ENCODE assay signal across 1 cellular context in the genomic region with DNA sequence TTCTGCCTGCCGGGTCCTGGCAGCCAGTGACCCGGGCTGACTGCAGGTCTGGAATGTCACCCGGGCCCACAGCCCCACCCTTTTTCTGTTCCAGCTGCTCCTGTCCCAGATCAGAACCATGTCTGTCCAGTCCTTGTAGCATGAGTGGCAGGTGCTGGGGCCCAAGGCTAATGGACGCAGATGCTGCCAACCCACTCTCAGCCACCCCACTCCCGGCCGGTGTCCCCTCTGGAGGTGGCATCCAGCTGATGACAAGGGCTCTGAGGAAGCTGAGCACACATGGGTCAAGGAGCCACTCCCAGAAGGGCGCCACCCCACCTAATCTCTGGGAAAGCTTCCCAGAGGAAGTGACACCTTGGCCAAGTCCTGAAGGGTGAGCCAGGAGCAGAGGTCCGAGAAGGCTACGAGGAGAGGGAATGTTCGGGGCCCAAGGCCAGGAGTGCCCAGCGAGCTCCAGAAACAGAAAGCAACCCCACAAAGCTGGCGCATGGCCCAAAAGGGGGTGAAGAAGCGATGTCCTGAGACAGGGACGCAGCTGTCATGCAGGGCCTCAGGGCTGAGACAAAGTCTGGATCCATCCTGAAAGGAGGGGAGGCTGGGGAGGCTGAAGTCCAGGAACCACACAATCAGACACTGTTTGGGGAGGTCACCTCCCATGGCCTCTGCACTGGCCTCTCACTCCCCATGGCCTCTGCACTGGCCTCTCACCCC.
A peak's percentile ranks its signal among the peaks of the same experiment; 100 is the strongest.
TF ChIP-seq lines count a peak whose summit lies in the region.

No MANE protein-coding gene starts in this region.

TF ChIP-seq in HepG2, 621 proteins besides CTCF, POLR2A, EP300 and RAD21 (continued from another document and continues in another):
- TF ChIP-seq, protein P1, sequence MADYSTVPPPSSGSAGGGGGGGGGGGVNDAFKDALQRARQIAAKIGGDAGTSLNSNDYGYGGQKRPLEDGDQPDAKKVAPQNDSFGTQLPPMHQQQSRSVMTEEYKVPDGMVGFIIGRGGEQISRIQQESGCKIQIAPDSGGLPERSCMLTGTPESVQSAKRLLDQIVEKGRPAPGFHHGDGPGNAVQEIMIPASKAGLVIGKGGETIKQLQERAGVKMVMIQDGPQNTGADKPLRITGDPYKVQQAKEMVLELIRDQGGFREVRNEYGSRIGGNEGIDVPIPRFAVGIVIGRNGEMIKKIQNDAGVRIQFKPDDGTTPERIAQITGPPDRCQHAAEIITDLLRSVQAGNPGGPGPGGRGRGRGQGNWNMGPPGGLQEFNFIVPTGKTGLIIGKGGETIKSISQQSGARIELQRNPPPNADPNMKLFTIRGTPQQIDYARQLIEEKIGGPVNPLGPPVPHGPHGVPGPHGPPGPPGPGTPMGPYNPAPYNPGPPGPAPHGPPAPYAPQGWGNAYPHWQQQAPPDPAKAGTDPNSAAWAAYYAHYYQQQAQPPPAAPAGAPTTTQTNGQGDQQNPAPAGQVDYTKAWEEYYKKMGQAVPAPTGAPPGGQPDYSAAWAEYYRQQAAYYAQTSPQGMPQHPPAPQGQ (CRISPR knock-in tag; IDR thresholded peaks at IDR 0.05; ENCODE audit: borderline replicate concordance): no peak
- TF ChIP-seq ZSCAN22 (CRISPR knock-in tag; IDR thresholded peaks at IDR 0.05) (no peak), NBN (conservative IDR thresholded peaks at IDR 0.05) (no peak), NFIC (IDR thresholded peaks at IDR 0.05; ENCODE audit: low read length) (no peak), KAT7 (CRISPR knock-in tag; IDR thresholded peaks at IDR 0.05; ENCODE audit: borderline replicate concordance) (no peak), KAT8 (CRISPR knock-in tag; IDR thresholded peaks at IDR 0.05) (no peak), ZNF557 (CRISPR knock-in tag; IDR thresholded peaks at IDR 0.05) (no peak), ZSCAN30 (CRISPR knock-in tag; IDR thresholded peaks at IDR 0.05) (no peak), ZSCAN31 (CRISPR knock-in tag; IDR thresholded peaks at IDR 0.05; ENCODE audit: low read depth) (no peak), ZNF329 (CRISPR knock-in tag; IDR thresholded peaks at IDR 0.05; ENCODE audit: low read depth) (no peak), HNRNPLL (IDR thresholded peaks at IDR 0.05; ENCODE audit: low read depth, low read length, poor library complexity, severe bottlenecking) (no peak), POLR2AphosphoS2 (IDR thresholded peaks at IDR 0.05; ENCODE audit: low read depth, low read length) (no peak), NFYC (CRISPR knock-in tag; IDR thresholded peaks at IDR 0.05) (no peak), ZNF101 (CRISPR knock-in tag; IDR thresholded peaks at IDR 0.05; ENCODE audit: borderline replicate concordance, low read depth) (no peak), ZBTB8A (CRISPR knock-in tag; IDR thresholded peaks at IDR 0.05; ENCODE audit: borderline replicate concordance, low read depth) (no peak), ZNF253 (CRISPR knock-in tag; IDR thresholded peaks at IDR 0.05; ENCODE audit: borderline replicate concordance) (0 out of 2 replicates have a peak, but pooled peaks have one; percentile 46), ZNF709 (CRISPR knock-in tag; IDR thresholded peaks at IDR 0.05) (no peak), YEATS4 (CRISPR knock-in tag; IDR thresholded peaks at IDR 0.05; ENCODE audit: borderline replicate concordance) (0 out of 2 replicates have a peak, but pooled peaks have one; percentile 21), ZNF367 (CRISPR knock-in tag; IDR thresholded peaks at IDR 0.05; ENCODE audit: borderline replicate concordance) (no peak), ZNF761 (CRISPR knock-in tag; conservative IDR thresholded peaks at IDR 0.05) (peak; percentile 65; the same call in 1 of the 2 replicates), ATF1 (CRISPR knock-in tag; IDR thresholded peaks at IDR 0.05) (no peak), ZNF282 (IDR thresholded peaks at IDR 0.05; ENCODE audit: partially characterized antibody) (no peak), MIER2 (CRISPR knock-in tag; IDR thresholded peaks at IDR 0.05) (no peak), GATAD2A (CRISPR knock-in tag; IDR thresholded peaks at IDR 0.05) (0 out of 2 replicates have a peak, but pooled peaks have one; percentile 14), ELF3 (CRISPR knock-in tag; IDR thresholded peaks at IDR 0.05) (no peak), HOXA7 (CRISPR knock-in tag; IDR thresholded peaks at IDR 0.05) (no peak), SOX5 (CRISPR knock-in tag; IDR thresholded peaks at IDR 0.05; ENCODE audit: borderline replicate concordance) (no peak), ZNF567 (CRISPR knock-in tag; IDR thresholded peaks at IDR 0.05; ENCODE audit: borderline replicate concordance) (no peak)
- TF ChIP-seq, protein P2, sequence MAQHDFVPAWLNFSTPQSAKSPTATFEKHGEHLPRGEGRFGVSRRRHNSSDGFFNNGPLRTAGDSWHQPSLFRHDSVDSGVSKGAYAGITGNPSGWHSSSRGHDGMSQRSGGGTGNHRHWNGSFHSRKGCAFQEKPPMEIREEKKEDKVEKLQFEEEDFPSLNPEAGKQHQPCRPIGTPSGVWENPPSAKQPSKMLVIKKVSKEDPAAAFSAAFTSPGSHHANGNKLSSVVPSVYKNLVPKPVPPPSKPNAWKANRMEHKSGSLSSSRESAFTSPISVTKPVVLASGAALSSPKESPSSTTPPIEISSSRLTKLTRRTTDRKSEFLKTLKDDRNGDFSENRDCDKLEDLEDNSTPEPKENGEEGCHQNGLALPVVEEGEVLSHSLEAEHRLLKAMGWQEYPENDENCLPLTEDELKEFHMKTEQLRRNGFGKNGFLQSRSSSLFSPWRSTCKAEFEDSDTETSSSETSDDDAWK (CRISPR knock-in tag; IDR thresholded peaks at IDR 0.05): no peak
- TF ChIP-seq, protein P3, sequence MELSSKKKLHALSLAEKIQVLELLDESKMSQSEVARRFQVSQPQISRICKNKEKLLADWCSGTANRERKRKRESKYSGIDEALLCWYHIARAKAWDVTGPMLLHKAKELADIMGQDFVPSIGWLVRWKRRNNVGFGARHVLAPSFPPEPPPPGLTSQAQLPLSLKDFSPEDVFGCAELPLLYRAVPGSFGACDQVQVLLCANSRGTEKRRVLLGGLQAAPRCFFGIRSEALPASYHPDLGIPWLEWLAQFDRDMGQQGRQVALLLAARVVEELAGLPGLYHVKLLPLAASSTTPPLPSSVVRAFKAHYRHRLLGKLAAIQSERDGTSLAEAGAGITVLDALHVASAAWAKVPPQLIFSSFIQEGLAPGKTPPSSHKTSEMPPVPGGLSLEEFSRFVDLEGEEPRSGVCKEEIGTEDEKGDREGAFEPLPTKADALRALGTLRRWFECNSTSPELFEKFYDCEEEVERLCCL (CRISPR knock-in tag; IDR thresholded peaks at IDR 0.05; ENCODE audit: borderline replicate concordance): no peak
- TF ChIP-seq, protein P4, sequence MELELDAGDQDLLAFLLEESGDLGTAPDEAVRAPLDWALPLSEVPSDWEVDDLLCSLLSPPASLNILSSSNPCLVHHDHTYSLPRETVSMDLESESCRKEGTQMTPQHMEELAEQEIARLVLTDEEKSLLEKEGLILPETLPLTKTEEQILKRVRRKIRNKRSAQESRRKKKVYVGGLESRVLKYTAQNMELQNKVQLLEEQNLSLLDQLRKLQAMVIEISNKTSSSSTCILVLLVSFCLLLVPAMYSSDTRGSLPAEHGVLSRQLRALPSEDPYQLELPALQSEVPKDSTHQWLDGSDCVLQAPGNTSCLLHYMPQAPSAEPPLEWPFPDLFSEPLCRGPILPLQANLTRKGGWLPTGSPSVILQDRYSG (CRISPR knock-in tag; IDR thresholded peaks at IDR 0.05): no peak
- TF ChIP-seq, protein P5, sequence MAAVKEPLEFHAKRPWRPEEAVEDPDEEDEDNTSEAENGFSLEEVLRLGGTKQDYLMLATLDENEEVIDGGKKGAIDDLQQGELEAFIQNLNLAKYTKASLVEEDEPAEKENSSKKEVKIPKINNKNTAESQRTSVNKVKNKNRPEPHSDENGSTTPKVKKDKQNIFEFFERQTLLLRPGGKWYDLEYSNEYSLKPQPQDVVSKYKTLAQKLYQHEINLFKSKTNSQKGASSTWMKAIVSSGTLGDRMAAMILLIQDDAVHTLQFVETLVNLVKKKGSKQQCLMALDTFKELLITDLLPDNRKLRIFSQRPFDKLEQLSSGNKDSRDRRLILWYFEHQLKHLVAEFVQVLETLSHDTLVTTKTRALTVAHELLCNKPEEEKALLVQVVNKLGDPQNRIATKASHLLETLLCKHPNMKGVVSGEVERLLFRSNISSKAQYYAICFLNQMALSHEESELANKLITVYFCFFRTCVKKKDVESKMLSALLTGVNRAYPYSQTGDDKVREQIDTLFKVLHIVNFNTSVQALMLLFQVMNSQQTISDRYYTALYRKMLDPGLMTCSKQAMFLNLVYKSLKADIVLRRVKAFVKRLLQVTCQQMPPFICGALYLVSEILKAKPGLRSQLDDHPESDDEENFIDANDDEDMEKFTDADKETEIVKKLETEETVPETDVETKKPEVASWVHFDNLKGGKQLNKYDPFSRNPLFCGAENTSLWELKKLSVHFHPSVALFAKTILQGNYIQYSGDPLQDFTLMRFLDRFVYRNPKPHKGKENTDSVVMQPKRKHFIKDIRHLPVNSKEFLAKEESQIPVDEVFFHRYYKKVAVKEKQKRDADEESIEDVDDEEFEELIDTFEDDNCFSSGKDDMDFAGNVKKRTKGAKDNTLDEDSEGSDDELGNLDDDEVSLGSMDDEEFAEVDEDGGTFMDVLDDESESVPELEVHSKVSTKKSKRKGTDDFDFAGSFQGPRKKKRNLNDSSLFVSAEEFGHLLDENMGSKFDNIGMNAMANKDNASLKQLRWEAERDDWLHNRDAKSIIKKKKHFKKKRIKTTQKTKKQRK (IDR thresholded peaks at IDR 0.05; ENCODE audit: low read length): no peak
- TF ChIP-seq, protein P6, sequence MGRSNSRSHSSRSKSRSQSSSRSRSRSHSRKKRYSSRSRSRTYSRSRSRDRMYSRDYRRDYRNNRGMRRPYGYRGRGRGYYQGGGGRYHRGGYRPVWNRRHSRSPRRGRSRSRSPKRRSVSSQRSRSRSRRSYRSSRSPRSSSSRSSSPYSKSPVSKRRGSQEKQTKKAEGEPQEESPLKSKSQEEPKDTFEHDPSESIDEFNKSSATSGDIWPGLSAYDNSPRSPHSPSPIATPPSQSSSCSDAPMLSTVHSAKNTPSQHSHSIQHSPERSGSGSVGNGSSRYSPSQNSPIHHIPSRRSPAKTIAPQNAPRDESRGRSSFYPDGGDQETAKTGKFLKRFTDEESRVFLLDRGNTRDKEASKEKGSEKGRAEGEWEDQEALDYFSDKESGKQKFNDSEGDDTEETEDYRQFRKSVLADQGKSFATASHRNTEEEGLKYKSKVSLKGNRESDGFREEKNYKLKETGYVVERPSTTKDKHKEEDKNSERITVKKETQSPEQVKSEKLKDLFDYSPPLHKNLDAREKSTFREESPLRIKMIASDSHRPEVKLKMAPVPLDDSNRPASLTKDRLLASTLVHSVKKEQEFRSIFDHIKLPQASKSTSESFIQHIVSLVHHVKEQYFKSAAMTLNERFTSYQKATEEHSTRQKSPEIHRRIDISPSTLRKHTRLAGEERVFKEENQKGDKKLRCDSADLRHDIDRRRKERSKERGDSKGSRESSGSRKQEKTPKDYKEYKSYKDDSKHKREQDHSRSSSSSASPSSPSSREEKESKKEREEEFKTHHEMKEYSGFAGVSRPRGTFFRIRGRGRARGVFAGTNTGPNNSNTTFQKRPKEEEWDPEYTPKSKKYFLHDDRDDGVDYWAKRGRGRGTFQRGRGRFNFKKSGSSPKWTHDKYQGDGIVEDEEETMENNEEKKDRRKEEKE (IDR thresholded peaks at IDR 0.05): no peak
- TF ChIP-seq, protein P7, sequence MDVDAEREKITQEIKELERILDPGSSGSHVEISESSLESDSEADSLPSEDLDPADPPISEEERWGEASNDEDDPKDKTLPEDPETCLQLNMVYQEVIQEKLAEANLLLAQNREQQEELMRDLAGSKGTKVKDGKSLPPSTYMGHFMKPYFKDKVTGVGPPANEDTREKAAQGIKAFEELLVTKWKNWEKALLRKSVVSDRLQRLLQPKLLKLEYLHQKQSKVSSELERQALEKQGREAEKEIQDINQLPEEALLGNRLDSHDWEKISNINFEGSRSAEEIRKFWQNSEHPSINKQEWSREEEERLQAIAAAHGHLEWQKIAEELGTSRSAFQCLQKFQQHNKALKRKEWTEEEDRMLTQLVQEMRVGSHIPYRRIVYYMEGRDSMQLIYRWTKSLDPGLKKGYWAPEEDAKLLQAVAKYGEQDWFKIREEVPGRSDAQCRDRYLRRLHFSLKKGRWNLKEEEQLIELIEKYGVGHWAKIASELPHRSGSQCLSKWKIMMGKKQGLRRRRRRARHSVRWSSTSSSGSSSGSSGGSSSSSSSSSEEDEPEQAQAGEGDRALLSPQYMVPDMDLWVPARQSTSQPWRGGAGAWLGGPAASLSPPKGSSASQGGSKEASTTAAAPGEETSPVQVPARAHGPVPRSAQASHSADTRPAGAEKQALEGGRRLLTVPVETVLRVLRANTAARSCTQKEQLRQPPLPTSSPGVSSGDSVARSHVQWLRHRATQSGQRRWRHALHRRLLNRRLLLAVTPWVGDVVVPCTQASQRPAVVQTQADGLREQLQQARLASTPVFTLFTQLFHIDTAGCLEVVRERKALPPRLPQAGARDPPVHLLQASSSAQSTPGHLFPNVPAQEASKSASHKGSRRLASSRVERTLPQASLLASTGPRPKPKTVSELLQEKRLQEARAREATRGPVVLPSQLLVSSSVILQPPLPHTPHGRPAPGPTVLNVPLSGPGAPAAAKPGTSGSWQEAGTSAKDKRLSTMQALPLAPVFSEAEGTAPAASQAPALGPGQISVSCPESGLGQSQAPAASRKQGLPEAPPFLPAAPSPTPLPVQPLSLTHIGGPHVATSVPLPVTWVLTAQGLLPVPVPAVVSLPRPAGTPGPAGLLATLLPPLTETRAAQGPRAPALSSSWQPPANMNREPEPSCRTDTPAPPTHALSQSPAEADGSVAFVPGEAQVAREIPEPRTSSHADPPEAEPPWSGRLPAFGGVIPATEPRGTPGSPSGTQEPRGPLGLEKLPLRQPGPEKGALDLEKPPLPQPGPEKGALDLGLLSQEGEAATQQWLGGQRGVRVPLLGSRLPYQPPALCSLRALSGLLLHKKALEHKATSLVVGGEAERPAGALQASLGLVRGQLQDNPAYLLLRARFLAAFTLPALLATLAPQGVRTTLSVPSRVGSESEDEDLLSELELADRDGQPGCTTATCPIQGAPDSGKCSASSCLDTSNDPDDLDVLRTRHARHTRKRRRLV (CRISPR knock-in tag; IDR thresholded peaks at IDR 0.05): 0 out of 2 replicates have a peak, but pooled peaks have one; percentile 33
- TF ChIP-seq, protein P8, sequence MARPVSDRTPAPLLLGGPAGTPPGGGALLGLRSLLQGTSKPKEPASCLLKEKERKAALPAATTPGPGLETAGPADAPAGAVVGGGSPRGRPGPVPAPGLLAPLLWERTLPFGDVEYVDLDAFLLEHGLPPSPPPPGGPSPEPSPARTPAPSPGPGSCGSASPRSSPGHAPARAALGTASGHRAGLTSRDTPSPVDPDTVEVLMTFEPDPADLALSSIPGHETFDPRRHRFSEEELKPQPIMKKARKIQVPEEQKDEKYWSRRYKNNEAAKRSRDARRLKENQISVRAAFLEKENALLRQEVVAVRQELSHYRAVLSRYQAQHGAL (CRISPR knock-in tag; IDR thresholded peaks at IDR 0.05; ENCODE audit: not compliant biosample characterization): no peak
- TF ChIP-seq, protein P9, sequence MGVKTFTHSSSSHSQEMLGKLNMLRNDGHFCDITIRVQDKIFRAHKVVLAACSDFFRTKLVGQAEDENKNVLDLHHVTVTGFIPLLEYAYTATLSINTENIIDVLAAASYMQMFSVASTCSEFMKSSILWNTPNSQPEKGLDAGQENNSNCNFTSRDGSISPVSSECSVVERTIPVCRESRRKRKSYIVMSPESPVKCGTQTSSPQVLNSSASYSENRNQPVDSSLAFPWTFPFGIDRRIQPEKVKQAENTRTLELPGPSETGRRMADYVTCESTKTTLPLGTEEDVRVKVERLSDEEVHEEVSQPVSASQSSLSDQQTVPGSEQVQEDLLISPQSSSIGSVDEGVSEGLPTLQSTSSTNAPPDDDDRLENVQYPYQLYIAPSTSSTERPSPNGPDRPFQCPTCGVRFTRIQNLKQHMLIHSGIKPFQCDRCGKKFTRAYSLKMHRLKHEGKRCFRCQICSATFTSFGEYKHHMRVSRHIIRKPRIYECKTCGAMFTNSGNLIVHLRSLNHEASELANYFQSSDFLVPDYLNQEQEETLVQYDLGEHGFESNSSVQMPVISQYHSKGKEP (CRISPR knock-in tag; IDR thresholded peaks at IDR 0.05): no peak
